Comparison of ENCODE assay signal across 18 cellular contexts in the genomic region with DNA sequence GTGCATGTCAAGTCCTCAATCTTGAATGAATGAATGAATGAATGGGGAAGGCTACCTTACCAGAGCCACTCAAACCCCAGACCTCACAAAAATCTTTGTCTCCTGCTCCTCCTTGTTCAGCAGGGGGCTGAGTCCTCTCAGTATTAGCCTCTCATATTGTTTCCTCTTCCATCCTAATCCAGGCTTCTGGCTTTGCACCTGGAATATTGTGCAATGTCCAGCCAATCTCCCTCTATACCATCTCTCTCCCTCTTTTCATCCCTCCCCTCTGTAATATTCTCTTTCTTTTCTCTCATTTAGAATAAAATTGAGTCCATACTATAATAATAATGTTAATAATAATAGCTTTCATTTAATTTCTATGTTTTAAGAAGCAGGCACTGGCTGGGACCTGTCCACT. TPM values are rescaled to one million over a fixed set of nuclear protein-coding genes. Genes with fewer than 3 reads are reported as not detected.
DNase-seq lines count a peak whose midpoint lies in the region; ATAC-seq, FAIRE-seq and TF ChIP-seq lines count a peak whose summit lies in the region.
"Had no signal": no experiment of that assay in that cellular context is flagged by ENCODE, and none has a peak within 500 bp of the region (broad histone marks: within the 10 kb centered on the region; RNA-seq: fewer than 3 reads in every experiment).

No MANE protein-coding gene starts in this region.

- peaks cover 92% of the 10 kb centered on the region for H3K4me1 Mint-ChIP-seq in T-helper 1 cell treated with Interleukin-12 subunit alpha and Interleukin-12 subunit beta and Interleukin-4 antibody, amounts not matched to agents 30 μg/mL and 1 μg/mL, for 36 hours (ENCODE audit: low read depth)

- CTCF ChIA-PET in K562 (lab: Yijun Ruan, JAX; ENCODE audit: low intra/inter-chr PET ratio), result no interaction called here

- TF ChIP-seq EP300 in K562 (IDR thresholded peaks at IDR 0.05; ENCODE audit: low read length), result no peak

- intact Hi-C loops in K562 (cut with micrococcal nuclease), result loop anchor here (5.0 kb wide), 1 partner anchor 68 kb away; no protein-coding TSS in a partner anchor
- intact Hi-C loops in spleen (cut with DNase I; ENCODE audit: low total_unique reads), result no loop called here

- H3K4me2 ChIP-seq in MM.1S (ENCODE audit: low read depth, low read length) (peak overlapping the region; percentile 86; the same call in 1 of the 2 replicates), K562 (ENCODE audit: insufficient read depth, low read length) (no peak overlapping the region)

- no TSS peak for BruUV-seq in K562 (replicated peaks; lab: Mats Ljungman, UMichigan)

- H3K4me3 Mint-ChIP-seq in T-helper 1 cell treated with Interleukin-12 subunit alpha and Interleukin-12 subunit beta and Interleukin-4 antibody, amounts not matched to agents 30 μg/mL and 1 μg/mL, for 36 hours, result peak overlapping the region; percentile 66

- H3K4me3 ChIP-seq in MM.1S (ENCODE audit: low read length) (no peak overlapping the region), K562 (no peak overlapping the region), spleen (peak overlapping the region in 1 of 8 donors; percentile 58)
- H3K4me3 ChIP-seq: HAP-1, right atrium auricular region had no signal

- H3K27ac ChIP-seq in MM.1S (ENCODE audit: low read length), result peak overlapping the region; percentile 82; the same call in 1 of the 2 replicates
- no peak overlapping the region for H3K27ac ChIP-seq in K562 (ENCODE audit: extremely low read depth, low read depth, low read length)
- peak overlapping the region; percentile 89 to 98 (median 96) for H3K27ac ChIP-seq in spleen
- H3K27ac ChIP-seq: right atrium auricular region had no signal

- ATAC-seq in K562 (no peak), HG02981 (IDR thresholded peaks at IDR 0.05; ENCODE audit: unreplicated experiment) (no peak)
- ATAC-seq: left colon had no signal

- no peaks in the 10 kb centered on the region for H3K9me2 ChIP-seq in MM.1S (replicated peaks; ENCODE audit: insufficient read depth, low read length)

- TF ChIP-seq POLR2A in K562 (conservative IDR thresholded peaks at IDR 0.05), result no peak
- TF ChIP-seq POLR2A in spleen (IDR thresholded peaks at IDR 0.05), result no peak

- POLR2A ChIA-PET in K562 (lab: Yijun Ruan, JAX), result no interaction called here

- no peak for FAIRE-seq in K562 (lab: Jason Lieb, UNC)
- FAIRE-seq: A204.1 had no signal

- H4K20me1 ChIP-seq in MM.1S (ENCODE audit: insufficient read depth, low read length) (no peaks in the 10 kb centered on the region), K562 (replicated peaks; ENCODE audit: control insufficient read depth, insufficient read depth, low read length) (no peaks in the 10 kb centered on the region)

- in situ Hi-C loops in K562 (cut with MboI), result no loop called here

- H3K27me3 ChIP-seq in MM.1S (replicated peaks; ENCODE audit: insufficient read depth, low read length), result no peaks in the 10 kb centered on the region
- no peaks in the 10 kb centered on the region for H3K27me3 ChIP-seq in K562 (ENCODE audit: control insufficient read depth in 2 of 2, insufficient read depth in 2 of 2, low read length in 2 of 2)
- H3K27me3 ChIP-seq in spleen (replicated peaks in 1 of 7), result no peaks in the 10 kb centered on the region
- H3K27me3 ChIP-seq: right atrium auricular region had no signal

- H3K79me2 ChIP-seq in MM.1S (ENCODE audit: low read length), result peaks cover 3% of the 10 kb centered on the region; the same call in 1 of the 2 replicates
- no peaks in the 10 kb centered on the region for H3K79me2 ChIP-seq in K562 (ENCODE audit: control insufficient read depth, insufficient read depth, low read length)

- H3K9ac ChIP-seq in MM.1S (ENCODE audit: low read length), result no peak overlapping the region
- no peak overlapping the region for H3K9ac ChIP-seq in K562 (ENCODE audit: insufficient read depth in 1 of 2, low read depth in 2 of 2, low read length in 2 of 2)

- no peaks in the 10 kb centered on the region for H3K9me3 Mint-ChIP-seq in T-helper 1 cell treated with Interleukin-12 subunit alpha and Interleukin-12 subunit beta and Interleukin-4 antibody, amounts not matched to agents 30 μg/mL and 1 μg/mL, for 36 hours

- no peaks in the 10 kb centered on the region for H3K9me3 ChIP-seq in MM.1S (replicated peaks; ENCODE audit: insufficient read depth, low read length)
- no peaks in the 10 kb centered on the region for H3K9me3 ChIP-seq in K562 (replicated peaks; ENCODE audit: control insufficient read depth, insufficient read depth, low read depth, low read length)
- no peaks in the 10 kb centered on the region for H3K9me3 ChIP-seq in spleen
- H3K9me3 ChIP-seq: HAP-1, right atrium auricular region had no signal

- H3K4me1 ChIP-seq in MM.1S (ENCODE audit: low read length) (peaks cover 68% of the 10 kb centered on the region), K562 (replicated peaks in 1 of 2; ENCODE audit: control insufficient read depth in 2 of 2, insufficient read depth in 2 of 2, low read length in 2 of 2) (peaks cover 8 to 94% of the 10 kb centered on the region in 2 experiments), spleen (peaks cover 97 to 100% (median 100%) of the 10 kb centered on the region in 6 donors)
- H3K4me1 ChIP-seq: HAP-1 had no signal

- no peak for TF ChIP-seq RAD21 in K562 (CRISPR knock-in tag; conservative IDR thresholded peaks at IDR 0.05 in 1 of 2, IDR thresholded peaks at IDR 0.05 in 1 of 2)

- H3K36me3 ChIP-seq in MM.1S (replicated peaks; ENCODE audit: insufficient read depth, low read length) (no peaks in the 10 kb centered on the region), K562 (ENCODE audit: control insufficient read depth, insufficient read depth, low read length) (no peaks in the 10 kb centered on the region), spleen (no peaks in the 10 kb centered on the region)
- H3K36me3 ChIP-seq: HAP-1, right atrium auricular region had no signal

- H3K27ac Mint-ChIP-seq in T-helper 1 cell treated with Interleukin-12 subunit alpha and Interleukin-12 subunit beta and Interleukin-4 antibody, amounts not matched to agents 30 μg/mL and 1 μg/mL, for 36 hours, result peak overlapping the region; percentile 87

- no peak for DNase-seq in T-helper 1 cell
- DNase-seq in MM.1S, result no peak
- DNase-seq in K562 (ENCODE audit: extremely low read depth in 1 of 4, low spot score in 3 of 4), result no peak
- DNase-seq in spleen, result no peak
- no peak for DNase-seq in NCI-H748 treated with DMSO at 0.1 percent for 48 hours (lab: John Stamatoyannopoulos, UW)
- DNase-seq in OCI-M2 (lab: John Stamatoyannopoulos, UW; ENCODE audit: unreplicated experiment), result no peak
- DNase-seq: anterior cingulate cortex; hippocampal formation; left colon; NCI-H1930; Right ventricle myocardium superior; stimulated activated CD4-positive, alpha-beta T cell treated with anti-CD3 and anti-CD28 coated beads, Interleukin-4, amount 100 ng/mL, for 24 hours had no signal

- no peaks in the 10 kb centered on the region for H3K9me1 ChIP-seq in K562 (ENCODE audit: control insufficient read depth, insufficient read depth, low read length)

- H2AFZ ChIP-seq in MM.1S (ENCODE audit: low read length), result no peak overlapping the region
- H2AFZ ChIP-seq in K562 (ENCODE audit: low read depth, low read length), result no peak overlapping the region; the same call in 1 of the 2 replicates

- peaks cover 53% of the 10 kb centered on the region for H3K36me3 Mint-ChIP-seq in T-helper 1 cell treated with Interleukin-12 subunit alpha and Interleukin-12 subunit beta and Interleukin-4 antibody, amounts not matched to agents 30 μg/mL and 1 μg/mL, for 36 hours (ENCODE audit: low read depth)

- H3F3A ChIP-seq in MM.1S (ENCODE audit: insufficient read depth, low read length), result peaks cover 31% of the 10 kb centered on the region

- TF ChIP-seq CTCF in MM.1S (IDR thresholded peaks at IDR 0.05; ENCODE audit: low read length), result no peak
- TF ChIP-seq CTCF in K562 (IDR thresholded peaks at IDR 0.05 in 2 of 3, conservative IDR thresholded peaks at IDR 0.05 in 1 of 3; ENCODE audit: insufficient read depth in 2 of 3, low read depth in 1 of 3, low read length in 3 of 3), result no peak
- TF ChIP-seq CTCF in spleen (IDR thresholded peaks at IDR 0.05 in 8 of 11, conservative IDR thresholded peaks at IDR 0.05 in 3 of 11), result no peak

- no peaks in the 10 kb centered on the region for H3K27me3 Mint-ChIP-seq in T-helper 1 cell treated with Interleukin-12 subunit alpha and Interleukin-12 subunit beta and Interleukin-4 antibody, amounts not matched to agents 30 μg/mL and 1 μg/mL, for 36 hours (ENCODE audit: low read depth)

TF ChIP-seq in K562, 482 proteins besides CTCF, POLR2A, EP300 and RAD21 (continues in another document):
- TF ChIP-seq ZNF311 (CRISPR knock-in tag; IDR thresholded peaks at IDR 0.05), result no peak
- TF ChIP-seq ILK (tag; IDR thresholded peaks at IDR 0.05; ENCODE audit: borderline replicate concordance, low read depth), result no peak
- TF ChIP-seq, protein P1, sequence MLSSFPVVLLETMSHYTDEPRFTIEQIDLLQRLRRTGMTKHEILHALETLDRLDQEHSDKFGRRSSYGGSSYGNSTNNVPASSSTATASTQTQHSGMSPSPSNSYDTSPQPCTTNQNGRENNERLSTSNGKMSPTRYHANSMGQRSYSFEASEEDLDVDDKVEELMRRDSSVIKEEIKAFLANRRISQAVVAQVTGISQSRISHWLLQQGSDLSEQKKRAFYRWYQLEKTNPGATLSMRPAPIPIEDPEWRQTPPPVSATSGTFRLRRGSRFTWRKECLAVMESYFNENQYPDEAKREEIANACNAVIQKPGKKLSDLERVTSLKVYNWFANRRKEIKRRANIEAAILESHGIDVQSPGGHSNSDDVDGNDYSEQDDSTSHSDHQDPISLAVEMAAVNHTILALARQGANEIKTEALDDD (IDR thresholded peaks at IDR 0.05), result no peak
- TF ChIP-seq ELF2 (CRISPR knock-in tag; IDR thresholded peaks at IDR 0.05), result no peak

RNA-seq across cellular contexts. Expression of gene ARHGAP25, which starts 34.3 kb away (rescaled TPM):
- total RNA-seq in K562 (2011; cell fraction: chromatin; rRNA removed; ENCODE audit: low replicate concordance), result 12.4 and 14.6 TPM in 2 replicates
- total RNA-seq in K562 (2011; cell fraction: nucleolus; rRNA removed), result 7.8 and 9.2 TPM in 2 replicates
- 8.2 and 9.0 TPM in 2 replicates for total RNA-seq in K562 (2011; cell fraction: nucleoplasm; rRNA removed)
- total RNA-seq in K562 (2014; rRNA removed), result 10.0 and 12.8 TPM in 2 replicates
- 9.7 and 13.1 TPM in 2 replicates for total RNA-seq in K562 (2014; rRNA removed; fragmentation: Illumina TruSeq; extraction: Trizol)
- 9.7 and 10.7 TPM in 2 replicates for total RNA-seq in K562 (2015; rRNA removed; fragmentation: Illumina TruSeq; extraction: Trizol)
- total RNA-seq in K562 (2021), result 9.8 and 13.2 TPM in 2 replicates
- 3.7 and 12.5 TPM in 2 replicates for polyA plus RNA-seq in K562 (2011; rRNA removed)
- 3.7 and 10.4 TPM in 2 replicates for polyA plus RNA-seq in K562 (2011; cell fraction: cytosol; rRNA removed)
- 4.7 and 19.4 TPM in 2 replicates for polyA plus RNA-seq in K562 (2011; cell fraction: nucleus; rRNA removed)
- polyA plus RNA-seq in K562 (2012), result 16.8 and 21.5 TPM in 2 replicates
- 14.8 and 16.0 TPM in 2 replicates for polyA plus RNA-seq in K562 (2014; fragmentation: Illumina TruSeq; extraction: Trizol)
- polyA plus RNA-seq in K562 (2014; fragmentation: Nextera tagmentation; extraction: Ambion mirVana), result 1 to 10 TPM; 4.9 to 6.8 TPM
- 7.7 and 11.6 TPM in 2 replicates for polyA plus RNA-seq in K562 (2014; rRNA removed)
- 3.0 and 9.5 TPM in 2 replicates for polyA minus RNA-seq in K562 (2011; rRNA and poly(A)+ RNA removed)
- polyA minus RNA-seq in K562 (2011; cell fraction: cytosol; rRNA and poly(A)+ RNA removed), result 0.73 and 5.9 TPM in 2 replicates
- 3.0 and 7.9 TPM in 2 replicates for polyA minus RNA-seq in K562 (2011; cell fraction: nucleus; rRNA and poly(A)+ RNA removed)
- 100 to 1,000 TPM; 119 to 173 (median 144) TPM for total RNA-seq in spleen
- 100 to 1,000 TPM in 2 of 3 donors, 10 to 100 TPM in 1; 72.0 to 111 (median 103) TPM for polyA plus RNA-seq in spleen
- total RNA-seq: LHCN-M2 had no signal

Comparison
In these comparisons a context has a peak if more than half of its experiments do, and no peak if none do; other contexts are left out.
1. RNA of gene ARHGAP25, which starts 34.3 kb away (total RNA-seq): 119 to 173 TPM in spleen; 7.8 to 14.6 TPM in K562; every median in the first group is over 4 times any median in the second.